ENCODE assay signal across 10 cellular contexts in genomic region chr5:139808481-139809330, GRCh38. TPM values are rescaled to one million over a fixed set of nuclear protein-coding genes. Genes with fewer than 3 reads are reported as not detected.
DNase-seq lines count a peak whose midpoint lies in the region; ATAC-seq lines count a peak whose summit lies in the region.
"Had no signal": no experiment of that assay in that cellular context is flagged by ENCODE, and none has a peak within 500 bp of the region (broad histone marks: within the 10 kb centered on the region; RNA-seq: fewer than 3 reads in every experiment).

No MANE protein-coding gene starts in this region.

- ATAC-seq in HG02763 (IDR thresholded peaks at IDR 0.05; ENCODE audit: unreplicated experiment) (no peak), HG03571 (IDR thresholded peaks at IDR 0.05; ENCODE audit: unreplicated experiment) (no peak), HG03039 (IDR thresholded peaks at IDR 0.05; ENCODE audit: unreplicated experiment) (no peak)

- CTCF ChIA-PET in activated CD4-positive, alpha-beta memory T cell treated with anti-CD3 and anti-CD28 coated beads for 36 hours (lab: Charles Lee) = no interaction called here

- intact Hi-C loops in activated CD4-positive, alpha-beta memory T cell treated with anti-CD3 and anti-CD28 coated beads for 36 hours (cut with micrococcal nuclease) = no loop called here

- H3K36me3 Mint-ChIP-seq in activated CD4-positive, alpha-beta memory T cell treated with anti-CD3 and anti-CD28 coated beads for 36 hours = no peaks in the 10 kb centered on the region
- no peaks in the 10 kb centered on the region for H3K36me3 Mint-ChIP-seq in immature natural killer cell

- DNase-seq in stimulated activated CD4-positive, alpha-beta T cell treated with anti-CD3 and anti-CD28 coated beads, Interleukin-12 subunit alpha, Interleukin-12 subunit beta, amount 100 ng/mL, for 4 hours = peak; percentile 18
- DNase-seq in stimulated activated CD4-positive, alpha-beta T cell treated with anti-CD3 and anti-CD28 coated beads, Interleukin-4, amount 100 ng/mL, for 24 hours = no peak
- peak; percentile 57 for DNase-seq in activated CD4-positive, alpha-beta memory T cell treated with anti-CD3 and anti-CD28 coated beads for 36 hours
- DNase-seq in immature natural killer cell = peak in 2 of 3 donors; percentile 24 to 36
- DNase-seq in NCI-H1105 (lab: John Stamatoyannopoulos, UW) = no peak

- no peaks in the 10 kb centered on the region for H3K4me1 Mint-ChIP-seq in activated CD4-positive, alpha-beta memory T cell treated with anti-CD3 and anti-CD28 coated beads for 36 hours (ENCODE audit: low read depth)
- no peaks in the 10 kb centered on the region for H3K4me1 Mint-ChIP-seq in immature natural killer cell

- POLR2A ChIA-PET in activated CD4-positive, alpha-beta memory T cell treated with anti-CD3 and anti-CD28 coated beads for 36 hours (lab: Charles Lee) = no interaction called here

- peaks cover 11% of the 10 kb centered on the region for H3K27me3 Mint-ChIP-seq in activated CD4-positive, alpha-beta memory T cell treated with anti-CD3 and anti-CD28 coated beads for 36 hours
- peaks cover 3 to 5% (median 3%) of the 10 kb centered on the region in 3 donors for H3K27me3 Mint-ChIP-seq in immature natural killer cell (ENCODE audit: low read depth in 3 of 3)

- no peaks in the 10 kb centered on the region for H3K9me3 Mint-ChIP-seq in activated CD4-positive, alpha-beta memory T cell treated with anti-CD3 and anti-CD28 coated beads for 36 hours
- H3K9me3 Mint-ChIP-seq in immature natural killer cell = no peaks in the 10 kb centered on the region

- H3K27ac Mint-ChIP-seq in activated CD4-positive, alpha-beta memory T cell treated with anti-CD3 and anti-CD28 coated beads for 36 hours = no peak overlapping the region
- no peak overlapping the region for H3K27ac Mint-ChIP-seq in immature natural killer cell

- H3K4me3 Mint-ChIP-seq in activated CD4-positive, alpha-beta memory T cell treated with anti-CD3 and anti-CD28 coated beads for 36 hours = no peak overlapping the region
- H3K4me3 Mint-ChIP-seq in immature natural killer cell = no peak overlapping the region

RNA-seq across cellular contexts. Expression of gene PSD2, which starts 13.1 kb away (rescaled TPM):
- not detected for total RNA-seq in activated CD4-positive, alpha-beta memory T cell treated with anti-CD3 and anti-CD28 coated beads for 36 hours
- polyA plus RNA-seq in immature natural killer cell = under 1 TPM in 1 of 3 donors, not detected in 2; 0.14 TPM
- total RNA-seq: glomerular endothelial cell, RPMI7951 had no signal

Comparison
In these comparisons a context has a peak if more than half of its experiments do, and no peak if none do; other contexts are left out.
1. DNase-seq: peak in stimulated activated CD4-positive, alpha-beta T cell treated with anti-CD3 and anti-CD28 coated beads, Interleukin-12 subunit alpha, Interleukin-12 subunit beta, amount 100 ng/mL, for 4 hours (single experiment), activated CD4-positive, alpha-beta memory T cell treated with anti-CD3 and anti-CD28 coated beads for 36 hours (single experiment) and immature natural killer cell (2 of 3); none in stimulated activated CD4-positive, alpha-beta T cell treated with anti-CD3 and anti-CD28 coated beads, Interleukin-4, amount 100 ng/mL, for 24 hours (single experiment) and NCI-H1105 (single experiment).